ENCODE assay signal across 1 cellular context in genomic region chr10:96271017-96271815, GRCh38.
TF ChIP-seq lines count a peak whose summit lies in the region.

Gene BLNK, minus strand, starts transcription at chr10:96271569. Its CDS starts 171 bp downstream, at chr10:96271398.

TF ChIP-seq in GM12878, 131 proteins besides CTCF, POLR2A, EP300 and RAD21 (continued from another document and continues in another):
- TF ChIP-seq, protein P1, sequence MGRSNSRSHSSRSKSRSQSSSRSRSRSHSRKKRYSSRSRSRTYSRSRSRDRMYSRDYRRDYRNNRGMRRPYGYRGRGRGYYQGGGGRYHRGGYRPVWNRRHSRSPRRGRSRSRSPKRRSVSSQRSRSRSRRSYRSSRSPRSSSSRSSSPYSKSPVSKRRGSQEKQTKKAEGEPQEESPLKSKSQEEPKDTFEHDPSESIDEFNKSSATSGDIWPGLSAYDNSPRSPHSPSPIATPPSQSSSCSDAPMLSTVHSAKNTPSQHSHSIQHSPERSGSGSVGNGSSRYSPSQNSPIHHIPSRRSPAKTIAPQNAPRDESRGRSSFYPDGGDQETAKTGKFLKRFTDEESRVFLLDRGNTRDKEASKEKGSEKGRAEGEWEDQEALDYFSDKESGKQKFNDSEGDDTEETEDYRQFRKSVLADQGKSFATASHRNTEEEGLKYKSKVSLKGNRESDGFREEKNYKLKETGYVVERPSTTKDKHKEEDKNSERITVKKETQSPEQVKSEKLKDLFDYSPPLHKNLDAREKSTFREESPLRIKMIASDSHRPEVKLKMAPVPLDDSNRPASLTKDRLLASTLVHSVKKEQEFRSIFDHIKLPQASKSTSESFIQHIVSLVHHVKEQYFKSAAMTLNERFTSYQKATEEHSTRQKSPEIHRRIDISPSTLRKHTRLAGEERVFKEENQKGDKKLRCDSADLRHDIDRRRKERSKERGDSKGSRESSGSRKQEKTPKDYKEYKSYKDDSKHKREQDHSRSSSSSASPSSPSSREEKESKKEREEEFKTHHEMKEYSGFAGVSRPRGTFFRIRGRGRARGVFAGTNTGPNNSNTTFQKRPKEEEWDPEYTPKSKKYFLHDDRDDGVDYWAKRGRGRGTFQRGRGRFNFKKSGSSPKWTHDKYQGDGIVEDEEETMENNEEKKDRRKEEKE (IDR thresholded peaks at IDR 0.05) = no peak
- TF ChIP-seq TAF1 (IDR thresholded peaks at IDR 0.05; ENCODE audit: borderline replicate concordance, low read depth, low read length) (peak; percentile 94), PAX5 (IDR thresholded peaks at IDR 0.05; ENCODE audit: borderline replicate concordance, low read depth, low read length) (no peak), NFYA (IDR thresholded peaks at IDR 0.05; ENCODE audit: borderline replicate concordance, low read depth, low read length) (no peak), TCF7 (IDR thresholded peaks at IDR 0.05; ENCODE audit: borderline replicate concordance) (no peak), NBN (IDR thresholded peaks at IDR 0.05) (peak; percentile 71), CHD1 (IDR thresholded peaks at IDR 0.05; ENCODE audit: low read depth, low read length) (peak; percentile 92; the same call in 1 of the 2 replicates), MTA3 (IDR thresholded peaks at IDR 0.05; ENCODE audit: borderline replicate concordance, low read length) (peak; percentile 65; the same call in 1 of the 2 replicates), ZBTB4 (CRISPR knock-in tag; IDR thresholded peaks at IDR 0.05) (no peak), YBX1 (IDR thresholded peaks at IDR 0.05) (no peak), JUND (IDR thresholded peaks at IDR 0.05; ENCODE audit: low read depth, low read length) (0 out of 2 replicates have a peak, but pooled peaks have one; percentile 41), ZNF207 (IDR thresholded peaks at IDR 0.05; ENCODE audit: borderline replicate concordance) (no peak), ZZZ3 (IDR thresholded peaks at IDR 0.05; ENCODE audit: control insufficient read depth, insufficient read length, low read depth) (no peak), ZNF217 (IDR thresholded peaks at IDR 0.05) (no peak), KLF5 (IDR thresholded peaks at IDR 0.05; ENCODE audit: partially characterized antibody) (no peak), ZBTB40 (IDR thresholded peaks at IDR 0.05; ENCODE audit: borderline replicate concordance) (0 out of 2 replicates have a peak, but pooled peaks have one; percentile 7), CREM (IDR thresholded peaks at IDR 0.05; ENCODE audit: low read depth) (no peak), SP1 (IDR thresholded peaks at IDR 0.05; ENCODE audit: low read depth, low read length) (no peak), SMAD5 (IDR thresholded peaks at IDR 0.05; ENCODE audit: low read depth) (peak; percentile 91), STAT3 (IDR thresholded peaks at IDR 0.05; ENCODE audit: low read depth, low read length) (no peak), MYC (IDR thresholded peaks at IDR 0.05; ENCODE audit: insufficient read depth, insufficient read length, insufficient replicate concordance, low read length, severe bottlenecking) (peak; percentile 39), SIX5 (IDR thresholded peaks at IDR 0.05; ENCODE audit: low read depth, low read length, severe bottlenecking) (no peak), CEBPB (IDR thresholded peaks at IDR 0.05; ENCODE audit: borderline replicate concordance in 1 of 2, low read depth in 2 of 2, low read length in 2 of 2) (no peak), MXI1 (IDR thresholded peaks at IDR 0.05; ENCODE audit: low read depth, low read length) (peak; percentile 96), NR2C2 (IDR thresholded peaks at IDR 0.05; ENCODE audit: borderline replicate concordance, control insufficient read depth, insufficient read length, low read depth) (no peak), EZH2 (IDR thresholded peaks at IDR 0.05; ENCODE audit: borderline replicate concordance, control insufficient read depth, low read depth, low read length) (no peak), RFX5 (IDR thresholded peaks at IDR 0.05; ENCODE audit: low read depth, low read length) (no peak), ZNF592 (IDR thresholded peaks at IDR 0.05) (no peak), FOXM1 (IDR thresholded peaks at IDR 0.05; ENCODE audit: low read depth, low read length) (peak; percentile 40; the same call in 1 of the 2 replicates), MTA2 (IDR thresholded peaks at IDR 0.05; ENCODE audit: low read depth) (no peak; the same call in 1 of the 2 replicates), SREBF2 (IDR thresholded peaks at IDR 0.05; ENCODE audit: low read length) (no peak), IRF3 (IDR thresholded peaks at IDR 0.05) (no peak), ZNF274 (IDR thresholded peaks at IDR 0.05; ENCODE audit: insufficient read depth, insufficient read length) (no peak), ZBTB33 (IDR thresholded peaks at IDR 0.05) (no peak)
- TF ChIP-seq, protein P2, sequence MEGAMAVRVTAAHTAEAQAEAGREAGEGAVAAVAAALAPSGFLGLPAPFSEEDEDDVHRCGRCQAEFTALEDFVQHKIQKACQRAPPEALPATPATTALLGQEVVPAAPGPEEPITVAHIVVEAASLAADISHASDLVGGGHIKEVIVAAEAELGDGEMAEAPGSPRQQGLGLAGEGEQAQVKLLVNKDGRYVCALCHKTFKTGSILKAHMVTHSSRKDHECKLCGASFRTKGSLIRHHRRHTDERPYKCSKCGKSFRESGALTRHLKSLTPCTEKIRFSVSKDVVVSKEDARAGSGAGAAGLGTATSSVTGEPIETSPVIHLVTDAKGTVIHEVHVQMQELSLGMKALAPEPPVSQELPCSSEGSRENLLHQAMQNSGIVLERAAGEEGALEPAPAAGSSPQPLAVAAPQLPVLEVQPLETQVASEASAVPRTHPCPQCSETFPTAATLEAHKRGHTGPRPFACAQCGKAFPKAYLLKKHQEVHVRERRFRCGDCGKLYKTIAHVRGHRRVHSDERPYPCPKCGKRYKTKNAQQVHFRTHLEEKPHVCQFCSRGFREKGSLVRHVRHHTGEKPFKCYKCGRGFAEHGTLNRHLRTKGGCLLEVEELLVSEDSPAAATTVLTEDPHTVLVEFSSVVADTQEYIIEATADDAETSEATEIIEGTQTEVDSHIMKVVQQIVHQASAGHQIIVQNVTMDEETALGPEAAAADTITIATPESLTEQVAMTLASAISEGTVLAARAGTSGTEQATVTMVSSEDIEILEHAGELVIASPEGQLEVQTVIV (IDR thresholded peaks at IDR 0.05; ENCODE audit: borderline replicate concordance, partially characterized antibody) = no peak
- TF ChIP-seq, protein P3, sequence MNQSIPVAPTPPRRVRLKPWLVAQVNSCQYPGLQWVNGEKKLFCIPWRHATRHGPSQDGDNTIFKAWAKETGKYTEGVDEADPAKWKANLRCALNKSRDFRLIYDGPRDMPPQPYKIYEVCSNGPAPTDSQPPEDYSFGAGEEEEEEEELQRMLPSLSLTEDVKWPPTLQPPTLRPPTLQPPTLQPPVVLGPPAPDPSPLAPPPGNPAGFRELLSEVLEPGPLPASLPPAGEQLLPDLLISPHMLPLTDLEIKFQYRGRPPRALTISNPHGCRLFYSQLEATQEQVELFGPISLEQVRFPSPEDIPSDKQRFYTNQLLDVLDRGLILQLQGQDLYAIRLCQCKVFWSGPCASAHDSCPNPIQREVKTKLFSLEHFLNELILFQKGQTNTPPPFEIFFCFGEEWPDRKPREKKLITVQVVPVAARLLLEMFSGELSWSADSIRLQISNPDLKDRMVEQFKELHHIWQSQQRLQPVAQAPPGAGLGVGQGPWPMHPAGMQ (IDR thresholded peaks at IDR 0.05; ENCODE audit: borderline replicate concordance) = no peak
